Comparison of ENCODE assay signal across 8 cellular contexts in the genomic region with DNA sequence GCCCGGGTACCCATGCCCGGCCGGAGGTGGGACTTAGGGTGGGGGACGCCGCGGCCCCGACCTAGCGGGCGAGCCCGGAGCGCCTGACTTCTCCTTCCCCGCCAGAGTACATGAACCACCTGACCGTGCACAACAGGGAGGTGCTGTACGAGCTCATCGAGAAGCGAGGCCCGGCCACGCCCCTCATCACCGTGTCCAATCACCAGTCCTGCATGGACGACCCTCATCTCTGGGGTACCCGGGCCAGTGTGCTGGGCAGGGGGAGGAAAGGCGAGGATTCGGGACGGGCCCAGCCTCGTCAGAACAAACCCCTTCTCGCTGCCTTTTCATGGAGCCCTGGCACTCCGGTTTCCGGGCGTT. TPM values are rescaled to one million over a fixed set of nuclear protein-coding genes. Genes with fewer than 3 reads are reported as not detected.
DNase-seq lines count a peak whose midpoint lies in the region; ATAC-seq and TF ChIP-seq lines count a peak whose summit lies in the region.

No MANE protein-coding gene starts in this region.

- peak; percentile 71 for TF ChIP-seq POLR2A in transverse colon (IDR thresholded peaks at IDR 0.05)

- H3K4me1 ChIP-seq in muscle layer of colon (ENCODE audit: insufficient read depth, low read length) (peaks cover 11% of the 10 kb centered on the region), transverse colon (peaks cover 0 to 23% (median 8%) of the 10 kb centered on the region in 4 donors)

- DNase-seq in NCI-H2029 (lab: John Stamatoyannopoulos, UW) (peak; percentile 13), NCI-H2029 treated with DMSO at 0.1 percent for 48 hours (lab: John Stamatoyannopoulos, UW) (no peak), NCI-H2196 treated with DMSO at 0.1 percent for 48 hours (lab: John Stamatoyannopoulos, UW; ENCODE audit: unreplicated experiment) (peak; percentile 18), epithelial cell of prostate (ENCODE audit: low read depth, low spot score) (no peak), transverse colon (peak; percentile 76)
- peak; percentile 82 for DNase-seq in activated CD8-positive, alpha-beta memory T cell treated with anti-CD3 and anti-CD28 coated beads for 24 hours

- intact Hi-C loops in transverse colon (cut with DNase I; ENCODE audit: low total_unique reads) = no loop called here

- H3K9ac ChIP-seq in muscle layer of colon (ENCODE audit: low read length) = no peak overlapping the region

- no peak for TF ChIP-seq EP300 in transverse colon (IDR thresholded peaks at IDR 0.05; ENCODE audit: low read depth)

- no peak for TF ChIP-seq CTCF in transverse colon (IDR thresholded peaks at IDR 0.05)

- in situ Hi-C loops in transverse colon (cut with MboI; ENCODE audit: low pct_ligation_motif_present in 1 of 4, low pct_unique_long_range_greater_than_20kb in 1 of 4, low sequenced_read_pairs in 3 of 4) = loop anchor here in 3 of 4 donors (25.0 kb wide), 1 partner anchor 125 kb away; the partner anchor contains the start of genes G6PD (in 3 of the 3) and IKBKG (in 3 of the 3)

- H3K4me3 ChIP-seq in muscle layer of colon (ENCODE audit: low read depth in 1 of 2, low read length in 2 of 2) = peak overlapping the region; percentile 50 to 54
- H3K4me3 ChIP-seq in transverse colon = peak overlapping the region; percentile 61 to 95 (median 77)

- H3K27ac ChIP-seq in epithelial cell of prostate (peak overlapping the region; percentile 84), muscle layer of colon (ENCODE audit: low read depth, low read length) (peak overlapping the region; percentile 72), transverse colon (peak overlapping the region; percentile 91 to 98 (median 96))

- ATAC-seq in HG02885 (IDR thresholded peaks at IDR 0.05; ENCODE audit: poor library complexity, unreplicated experiment) = peak; percentile 58

- 42% methylated on average over 25 of the region's 29 CpGs; no CpG with 5 or more reads in 1 of the 2 donors for WGBS in transverse colon (ENCODE audit: low coverage in 1 of 2), 2 donors

- H3K9me3 ChIP-seq in muscle layer of colon (ENCODE audit: low read length) (no peaks in the 10 kb centered on the region), transverse colon (no peaks in the 10 kb centered on the region)

- peaks cover 0 to 6% of the 10 kb centered on the region in 2 donors for H3K27me3 ChIP-seq in muscle layer of colon (ENCODE audit: control insufficient read depth in 1 of 2, insufficient read depth in 2 of 2, low read length in 2 of 2)
- H3K27me3 ChIP-seq in transverse colon = no peaks in the 10 kb centered on the region

- no peaks in the 10 kb centered on the region for H3K36me3 ChIP-seq in muscle layer of colon (ENCODE audit: insufficient read depth, low read length)
- H3K36me3 ChIP-seq in transverse colon = no peaks in the 10 kb centered on the region

RNA-seq across cellular contexts. Expression of gene TAFAZZIN, which starts 0.6 kb away (rescaled TPM):
- total RNA-seq in transverse colon = 100 to 1,000 TPM in 2 of 4 donors, 10 to 100 TPM in 2; 46.7 to 495 (median 101) TPM

RNA-seq across cellular contexts. Expression of gene DNASE1L1, which starts 2.9 kb away (rescaled TPM):
- total RNA-seq in transverse colon = 100 to 1,000 TPM in 1 of 4 donors, 10 to 100 TPM in 3; 15.9 to 156 (median 36.9) TPM

RNA-seq across cellular contexts. Expression of gene RPL10, which starts 13.8 kb away (rescaled TPM):
- total RNA-seq in transverse colon = 1,000 to 10,000 TPM; 1,352 to 4,861 (median 3,415) TPM

RNA-seq across cellular contexts. Expression of gene ATP6AP1, which starts 16.5 kb away (rescaled TPM):
- total RNA-seq in transverse colon = 100 to 1,000 TPM in 1 of 4 donors, 10 to 100 TPM in 3; 26.5 to 118 (median 61.7) TPM

RNA-seq across cellular contexts. Expression of gene GDI1, which starts 25.0 kb away (rescaled TPM):
- 100 to 1,000 TPM in 3 of 4 donors, 10 to 100 TPM in 1; 86.6 to 173 (median 119) TPM for total RNA-seq in transverse colon

Comparison
In these comparisons a context has a peak if more than half of its experiments do, and no peak if none do; other contexts are left out.
1. DNase-seq: peak in NCI-H2029 (single experiment), NCI-H2196 treated with DMSO at 0.1 percent for 48 hours (single experiment), activated CD8-positive, alpha-beta memory T cell treated with anti-CD3 and anti-CD28 coated beads for 24 hours (single experiment) and transverse colon (single experiment); none in NCI-H2029 treated with DMSO at 0.1 percent for 48 hours (single experiment) and epithelial cell of prostate (single experiment).
2. Peak in every context shown above with its lines, with median percentiles within 50 percentile points of each other: H3K27ac ChIP-seq.